In the genomic region with DNA sequence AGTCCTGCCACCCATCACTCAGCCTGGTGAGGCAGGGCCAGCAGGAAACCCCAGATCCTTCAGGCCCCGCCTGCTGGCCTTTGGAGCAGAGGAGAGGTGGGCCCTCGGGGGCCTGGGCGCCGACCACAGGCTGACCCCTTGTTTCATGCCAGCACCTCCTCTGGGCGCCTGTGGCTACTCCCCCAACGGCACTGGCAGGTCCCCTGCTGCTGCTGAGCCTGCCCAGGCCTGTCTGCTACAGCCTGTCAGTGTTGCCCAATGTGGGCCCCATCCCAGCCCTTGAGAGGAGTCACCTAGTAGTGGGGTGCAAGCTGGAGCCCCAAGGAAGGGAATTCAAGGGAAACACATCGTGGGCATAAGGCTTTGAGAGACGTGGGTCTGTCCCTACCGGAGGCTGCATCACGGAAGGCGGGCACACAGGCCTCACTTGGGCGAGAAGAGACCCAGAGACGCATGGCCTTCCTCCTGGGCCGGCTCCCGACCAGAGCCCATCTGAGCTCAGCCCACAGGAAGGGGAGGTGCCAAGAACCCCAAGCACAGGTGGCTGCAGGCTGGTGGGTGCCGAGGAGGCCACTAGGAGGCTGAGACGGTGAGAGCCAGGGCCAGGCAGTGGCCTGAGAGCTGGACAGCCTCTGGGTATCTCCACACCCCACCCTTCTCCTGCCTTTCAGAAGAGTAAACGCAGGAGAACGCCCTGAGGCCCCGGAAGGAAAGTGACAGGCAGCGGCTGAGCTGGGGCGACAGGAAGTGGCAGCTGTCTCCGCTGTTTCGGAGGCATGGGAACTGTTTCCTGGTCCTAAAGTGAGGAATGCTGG, we compare ENCODE assay signal across 1 cellular context.
TF ChIP-seq lines count a peak whose summit lies in the region.

No MANE protein-coding gene starts in this region.

TF ChIP-seq in GM12878, 131 proteins besides CTCF, POLR2A, EP300 and RAD21 (continues in another document):
- peak; percentile 5; the same call in 1 of the 2 replicates for TF ChIP-seq CREM (IDR thresholded peaks at IDR 0.05; ENCODE audit: low read depth)
- peak; percentile 40; the same call in 1 of the 2 replicates for TF ChIP-seq BACH1 (IDR thresholded peaks at IDR 0.05; ENCODE audit: borderline replicate concordance)
- TF ChIP-seq, protein P1, sequence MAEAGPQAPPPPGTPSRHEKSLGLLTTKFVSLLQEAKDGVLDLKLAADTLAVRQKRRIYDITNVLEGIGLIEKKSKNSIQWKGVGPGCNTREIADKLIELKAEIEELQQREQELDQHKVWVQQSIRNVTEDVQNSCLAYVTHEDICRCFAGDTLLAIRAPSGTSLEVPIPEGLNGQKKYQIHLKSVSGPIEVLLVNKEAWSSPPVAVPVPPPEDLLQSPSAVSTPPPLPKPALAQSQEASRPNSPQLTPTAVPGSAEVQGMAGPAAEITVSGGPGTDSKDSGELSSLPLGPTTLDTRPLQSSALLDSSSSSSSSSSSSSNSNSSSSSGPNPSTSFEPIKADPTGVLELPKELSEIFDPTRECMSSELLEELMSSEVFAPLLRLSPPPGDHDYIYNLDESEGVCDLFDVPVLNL (IDR thresholded peaks at IDR 0.05; ENCODE audit: low read depth, low read length), result no peak
- no peak for TF ChIP-seq NR2C1 (IDR thresholded peaks at IDR 0.05)
- no peak; the same call in 1 of the 2 replicates for TF ChIP-seq MTA3 (IDR thresholded peaks at IDR 0.05; ENCODE audit: borderline replicate concordance, low read length)
- TF ChIP-seq SMAD5 (IDR thresholded peaks at IDR 0.05; ENCODE audit: low read depth), result peak; percentile 73; the same call in 1 of the 2 replicates
- TF ChIP-seq SIN3A (IDR thresholded peaks at IDR 0.05; ENCODE audit: low read depth, low read length), result peak; percentile 58; the same call in 1 of the 2 replicates
- TF ChIP-seq EED (IDR thresholded peaks at IDR 0.05; ENCODE audit: low read depth), result peak; percentile 76
- TF ChIP-seq FOXM1 (IDR thresholded peaks at IDR 0.05; ENCODE audit: low read depth, low read length), result no peak
- TF ChIP-seq SUZ12 (IDR thresholded peaks at IDR 0.05; ENCODE audit: unreplicated experiment), result no peak
- TF ChIP-seq SPI1 (IDR thresholded peaks at IDR 0.05; ENCODE audit: borderline replicate concordance, insufficient read depth, low read depth, low read length), result peak; percentile 12; the same call in 1 of the 2 replicates
- TF ChIP-seq POU2F2 (IDR thresholded peaks at IDR 0.05; ENCODE audit: borderline replicate concordance, low read depth, low read length), result peak; percentile 84; the same call in 2 of the 3 replicates
- no peak for TF ChIP-seq MYC (IDR thresholded peaks at IDR 0.05; ENCODE audit: insufficient read depth, insufficient read length, insufficient replicate concordance, low read length, severe bottlenecking)
- peak; percentile 78 for TF ChIP-seq IKZF1 (conservative IDR thresholded peaks at IDR 0.05)
- no peak for TF ChIP-seq NRF1 (conservative IDR thresholded peaks at IDR 0.05; ENCODE audit: low read depth, low read length)
- TF ChIP-seq, protein P2, sequence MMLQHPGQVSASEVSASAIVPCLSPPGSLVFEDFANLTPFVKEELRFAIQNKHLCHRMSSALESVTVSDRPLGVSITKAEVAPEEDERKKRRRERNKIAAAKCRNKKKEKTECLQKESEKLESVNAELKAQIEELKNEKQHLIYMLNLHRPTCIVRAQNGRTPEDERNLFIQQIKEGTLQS (IDR thresholded peaks at IDR 0.05; ENCODE audit: borderline replicate concordance, extremely low read depth, low read depth, low read length), result no peak
- no peak for TF ChIP-seq YBX1 (IDR thresholded peaks at IDR 0.05)
- no peak for TF ChIP-seq NR2C2 (IDR thresholded peaks at IDR 0.05; ENCODE audit: borderline replicate concordance, control insufficient read depth, insufficient read length, low read depth)
- no peak for TF ChIP-seq BMI1 (IDR thresholded peaks at IDR 0.05; ENCODE audit: borderline replicate concordance)
- TF ChIP-seq NBN (IDR thresholded peaks at IDR 0.05), result 0 out of 2 replicates have a peak, but pooled peaks have one; percentile 67
- TF ChIP-seq, protein P3, sequence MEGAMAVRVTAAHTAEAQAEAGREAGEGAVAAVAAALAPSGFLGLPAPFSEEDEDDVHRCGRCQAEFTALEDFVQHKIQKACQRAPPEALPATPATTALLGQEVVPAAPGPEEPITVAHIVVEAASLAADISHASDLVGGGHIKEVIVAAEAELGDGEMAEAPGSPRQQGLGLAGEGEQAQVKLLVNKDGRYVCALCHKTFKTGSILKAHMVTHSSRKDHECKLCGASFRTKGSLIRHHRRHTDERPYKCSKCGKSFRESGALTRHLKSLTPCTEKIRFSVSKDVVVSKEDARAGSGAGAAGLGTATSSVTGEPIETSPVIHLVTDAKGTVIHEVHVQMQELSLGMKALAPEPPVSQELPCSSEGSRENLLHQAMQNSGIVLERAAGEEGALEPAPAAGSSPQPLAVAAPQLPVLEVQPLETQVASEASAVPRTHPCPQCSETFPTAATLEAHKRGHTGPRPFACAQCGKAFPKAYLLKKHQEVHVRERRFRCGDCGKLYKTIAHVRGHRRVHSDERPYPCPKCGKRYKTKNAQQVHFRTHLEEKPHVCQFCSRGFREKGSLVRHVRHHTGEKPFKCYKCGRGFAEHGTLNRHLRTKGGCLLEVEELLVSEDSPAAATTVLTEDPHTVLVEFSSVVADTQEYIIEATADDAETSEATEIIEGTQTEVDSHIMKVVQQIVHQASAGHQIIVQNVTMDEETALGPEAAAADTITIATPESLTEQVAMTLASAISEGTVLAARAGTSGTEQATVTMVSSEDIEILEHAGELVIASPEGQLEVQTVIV (IDR thresholded peaks at IDR 0.05; ENCODE audit: borderline replicate concordance, partially characterized antibody), result no peak
- TF ChIP-seq, protein P4, sequence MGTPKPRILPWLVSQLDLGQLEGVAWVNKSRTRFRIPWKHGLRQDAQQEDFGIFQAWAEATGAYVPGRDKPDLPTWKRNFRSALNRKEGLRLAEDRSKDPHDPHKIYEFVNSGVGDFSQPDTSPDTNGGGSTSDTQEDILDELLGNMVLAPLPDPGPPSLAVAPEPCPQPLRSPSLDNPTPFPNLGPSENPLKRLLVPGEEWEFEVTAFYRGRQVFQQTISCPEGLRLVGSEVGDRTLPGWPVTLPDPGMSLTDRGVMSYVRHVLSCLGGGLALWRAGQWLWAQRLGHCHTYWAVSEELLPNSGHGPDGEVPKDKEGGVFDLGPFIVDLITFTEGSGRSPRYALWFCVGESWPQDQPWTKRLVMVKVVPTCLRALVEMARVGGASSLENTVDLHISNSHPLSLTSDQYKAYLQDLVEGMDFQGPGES (IDR thresholded peaks at IDR 0.05), result no peak
- TF ChIP-seq NFXL1 (IDR thresholded peaks at IDR 0.05; ENCODE audit: borderline replicate concordance), result no peak
- no peak for TF ChIP-seq IRF4 (IDR thresholded peaks at IDR 0.05; ENCODE audit: low read depth, low read length)
- peak; percentile 52; the same call in 1 of the 2 replicates for TF ChIP-seq TAF1 (IDR thresholded peaks at IDR 0.05; ENCODE audit: borderline replicate concordance, low read depth, low read length)
- 0 out of 2 replicates have a peak, but pooled peaks have one; percentile 59 for TF ChIP-seq YY1 (IDR thresholded peaks at IDR 0.05; ENCODE audit: low read depth, low read length)
- TF ChIP-seq, protein P5, sequence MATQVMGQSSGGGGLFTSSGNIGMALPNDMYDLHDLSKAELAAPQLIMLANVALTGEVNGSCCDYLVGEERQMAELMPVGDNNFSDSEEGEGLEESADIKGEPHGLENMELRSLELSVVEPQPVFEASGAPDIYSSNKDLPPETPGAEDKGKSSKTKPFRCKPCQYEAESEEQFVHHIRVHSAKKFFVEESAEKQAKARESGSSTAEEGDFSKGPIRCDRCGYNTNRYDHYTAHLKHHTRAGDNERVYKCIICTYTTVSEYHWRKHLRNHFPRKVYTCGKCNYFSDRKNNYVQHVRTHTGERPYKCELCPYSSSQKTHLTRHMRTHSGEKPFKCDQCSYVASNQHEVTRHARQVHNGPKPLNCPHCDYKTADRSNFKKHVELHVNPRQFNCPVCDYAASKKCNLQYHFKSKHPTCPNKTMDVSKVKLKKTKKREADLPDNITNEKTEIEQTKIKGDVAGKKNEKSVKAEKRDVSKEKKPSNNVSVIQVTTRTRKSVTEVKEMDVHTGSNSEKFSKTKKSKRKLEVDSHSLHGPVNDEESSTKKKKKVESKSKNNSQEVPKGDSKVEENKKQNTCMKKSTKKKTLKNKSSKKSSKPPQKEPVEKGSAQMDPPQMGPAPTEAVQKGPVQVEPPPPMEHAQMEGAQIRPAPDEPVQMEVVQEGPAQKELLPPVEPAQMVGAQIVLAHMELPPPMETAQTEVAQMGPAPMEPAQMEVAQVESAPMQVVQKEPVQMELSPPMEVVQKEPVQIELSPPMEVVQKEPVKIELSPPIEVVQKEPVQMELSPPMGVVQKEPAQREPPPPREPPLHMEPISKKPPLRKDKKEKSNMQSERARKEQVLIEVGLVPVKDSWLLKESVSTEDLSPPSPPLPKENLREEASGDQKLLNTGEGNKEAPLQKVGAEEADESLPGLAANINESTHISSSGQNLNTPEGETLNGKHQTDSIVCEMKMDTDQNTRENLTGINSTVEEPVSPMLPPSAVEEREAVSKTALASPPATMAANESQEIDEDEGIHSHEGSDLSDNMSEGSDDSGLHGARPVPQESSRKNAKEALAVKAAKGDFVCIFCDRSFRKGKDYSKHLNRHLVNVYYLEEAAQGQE (IDR thresholded peaks at IDR 0.05; ENCODE audit: low read depth, low read length), result no peak
- no peak for TF ChIP-seq CEBPB (IDR thresholded peaks at IDR 0.05; ENCODE audit: borderline replicate concordance in 1 of 2, low read depth in 2 of 2, low read length in 2 of 2)
- TF ChIP-seq CBFB (IDR thresholded peaks at IDR 0.05; ENCODE audit: low read depth), result no peak; the same call in 1 of the 2 replicates
- TF ChIP-seq, protein P6, sequence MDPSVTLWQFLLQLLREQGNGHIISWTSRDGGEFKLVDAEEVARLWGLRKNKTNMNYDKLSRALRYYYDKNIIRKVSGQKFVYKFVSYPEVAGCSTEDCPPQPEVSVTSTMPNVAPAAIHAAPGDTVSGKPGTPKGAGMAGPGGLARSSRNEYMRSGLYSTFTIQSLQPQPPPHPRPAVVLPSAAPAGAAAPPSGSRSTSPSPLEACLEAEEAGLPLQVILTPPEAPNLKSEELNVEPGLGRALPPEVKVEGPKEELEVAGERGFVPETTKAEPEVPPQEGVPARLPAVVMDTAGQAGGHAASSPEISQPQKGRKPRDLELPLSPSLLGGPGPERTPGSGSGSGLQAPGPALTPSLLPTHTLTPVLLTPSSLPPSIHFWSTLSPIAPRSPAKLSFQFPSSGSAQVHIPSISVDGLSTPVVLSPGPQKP (IDR thresholded peaks at IDR 0.05; ENCODE audit: low read depth, low read length), result no peak
- TF ChIP-seq BHLHE40 (IDR thresholded peaks at IDR 0.05; ENCODE audit: borderline replicate concordance in 1 of 2, low read depth in 2 of 2, low read length in 1 of 2), result peak; percentile 7 to 42; a peak in 1 of 4 replicates
- no peak for TF ChIP-seq ATF7 (IDR thresholded peaks at IDR 0.05; ENCODE audit: low read depth)
- TF ChIP-seq, protein P7, sequence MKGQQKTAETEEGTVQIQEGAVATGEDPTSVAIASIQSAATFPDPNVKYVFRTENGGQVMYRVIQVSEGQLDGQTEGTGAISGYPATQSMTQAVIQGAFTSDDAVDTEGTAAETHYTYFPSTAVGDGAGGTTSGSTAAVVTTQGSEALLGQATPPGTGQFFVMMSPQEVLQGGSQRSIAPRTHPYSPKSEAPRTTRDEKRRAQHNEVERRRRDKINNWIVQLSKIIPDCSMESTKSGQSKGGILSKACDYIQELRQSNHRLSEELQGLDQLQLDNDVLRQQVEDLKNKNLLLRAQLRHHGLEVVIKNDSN (IDR thresholded peaks at IDR 0.05; ENCODE audit: borderline replicate concordance, extremely low read length, insufficient read depth, low read depth, low read length), result no peak
- peak; percentile 39; the same call in 1 of the 2 replicates for TF ChIP-seq LARP7 (IDR thresholded peaks at IDR 0.05)
- TF ChIP-seq CHD2 (IDR thresholded peaks at IDR 0.05; ENCODE audit: borderline replicate concordance, low read depth, low read length), result no peak; the same call in 1 of the 2 replicates
- TF ChIP-seq, protein P8, sequence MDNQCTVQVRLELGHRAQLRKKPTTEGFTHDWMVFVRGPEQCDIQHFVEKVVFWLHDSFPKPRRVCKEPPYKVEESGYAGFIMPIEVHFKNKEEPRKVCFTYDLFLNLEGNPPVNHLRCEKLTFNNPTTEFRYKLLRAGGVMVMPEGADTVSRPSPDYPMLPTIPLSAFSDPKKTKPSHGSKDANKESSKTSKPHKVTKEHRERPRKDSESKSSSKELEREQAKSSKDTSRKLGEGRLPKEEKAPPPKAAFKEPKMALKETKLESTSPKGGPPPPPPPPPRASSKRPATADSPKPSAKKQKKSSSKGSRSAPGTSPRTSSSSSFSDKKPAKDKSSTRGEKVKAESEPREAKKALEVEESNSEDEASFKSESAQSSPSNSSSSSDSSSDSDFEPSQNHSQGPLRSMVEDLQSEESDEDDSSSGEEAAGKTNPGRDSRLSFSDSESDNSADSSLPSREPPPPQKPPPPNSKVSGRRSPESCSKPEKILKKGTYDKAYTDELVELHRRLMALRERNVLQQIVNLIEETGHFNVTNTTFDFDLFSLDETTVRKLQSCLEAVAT (IDR thresholded peaks at IDR 0.05), result peak; percentile 45; the same call in 1 of the 2 replicates
- TF ChIP-seq, protein P9, sequence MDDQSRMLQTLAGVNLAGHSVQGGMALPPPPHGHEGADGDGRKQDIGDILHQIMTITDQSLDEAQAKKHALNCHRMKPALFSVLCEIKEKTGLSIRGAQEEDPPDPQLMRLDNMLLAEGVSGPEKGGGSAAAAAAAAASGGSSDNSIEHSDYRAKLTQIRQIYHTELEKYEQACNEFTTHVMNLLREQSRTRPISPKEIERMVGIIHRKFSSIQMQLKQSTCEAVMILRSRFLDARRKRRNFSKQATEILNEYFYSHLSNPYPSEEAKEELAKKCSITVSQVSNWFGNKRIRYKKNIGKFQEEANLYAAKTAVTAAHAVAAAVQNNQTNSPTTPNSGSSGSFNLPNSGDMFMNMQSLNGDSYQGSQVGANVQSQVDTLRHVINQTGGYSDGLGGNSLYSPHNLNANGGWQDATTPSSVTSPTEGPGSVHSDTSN (IDR thresholded peaks at IDR 0.05; ENCODE audit: insufficient replicate concordance, low read depth, low read length), result peak; percentile 40
- TF ChIP-seq SREBF1 (IDR thresholded peaks at IDR 0.05; ENCODE audit: low read length), result no peak
- no peak for TF ChIP-seq JUND (IDR thresholded peaks at IDR 0.05; ENCODE audit: low read depth, low read length)
- TF ChIP-seq BRCA1 (IDR thresholded peaks at IDR 0.05; ENCODE audit: low read depth, low read length), result no peak
